In the genomic region with DNA sequence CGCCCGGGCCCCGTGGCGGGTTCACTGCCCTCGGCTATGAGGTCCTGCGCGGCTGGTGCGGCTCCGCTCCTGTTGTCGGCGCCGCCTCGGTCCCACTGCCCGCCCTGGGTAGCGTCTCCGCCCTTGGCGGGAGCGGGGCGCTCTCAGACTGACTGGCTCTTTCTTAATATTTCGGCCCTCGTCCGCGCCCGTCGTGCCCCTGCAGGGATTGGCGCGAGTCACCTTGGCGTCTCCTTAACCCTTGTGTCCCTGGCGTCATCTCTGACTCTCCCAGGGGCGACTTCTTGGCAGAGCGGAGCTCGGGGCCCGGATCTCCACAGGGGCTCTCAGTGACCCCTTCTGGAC, we compare ENCODE assay signal across 8 cellular contexts. TPM values are rescaled to one million over a fixed set of nuclear protein-coding genes. Genes with fewer than 3 reads are reported as not detected.
DNase-seq lines count a peak whose midpoint lies in the region; ATAC-seq and TF ChIP-seq lines count a peak whose summit lies in the region.

No MANE protein-coding gene starts in this region.

- TF ChIP-seq POLR2A in ovary (IDR thresholded peaks at IDR 0.05), result no peak

- H3K4me1 ChIP-seq in ovary (ENCODE audit: insufficient read depth), result peaks cover 21% of the 10 kb centered on the region

- H3K27me3 ChIP-seq in ovary, result no peaks in the 10 kb centered on the region

- H3K4me3 ChIP-seq in fibroblast of mammary gland (ENCODE audit: control insufficient read depth, low read depth, low read length), result peak overlapping the region; percentile 75
- H3K4me3 ChIP-seq in ovary, result peak overlapping the region; percentile 77

- H3K9me3 ChIP-seq in ovary, result no peaks in the 10 kb centered on the region

- no peak for TF ChIP-seq EP300 in ovary (IDR thresholded peaks at IDR 0.05)

- peak; percentile 22 to 45 for DNase-seq in stimulated activated CD4-positive, alpha-beta T cell treated with anti-CD3 and anti-CD28 coated beads, Interleukin-1b, Interleukin-23, amount 100 ng/mL, for 4 hours (ENCODE audit: low read depth in 2 of 2)
- DNase-seq in stimulated activated CD4-positive, alpha-beta T cell treated with anti-CD3 and anti-CD28 coated beads, Interleukin-15, amount 100 ng/mL, for 24 hours, result no peak
- peak; percentile 50 for DNase-seq in activated CD8-positive, alpha-beta memory T cell treated with anti-CD3 and anti-CD28 coated beads, Interleukin-2, amount 50 U/mL, for 4 hours
- DNase-seq in fibroblast of mammary gland (ENCODE audit: low read depth), result peak; percentile 21
- peak in 4 of 5 donors; percentile 47 to 70 (median 64) for DNase-seq in ovary
- no peak for DNase-seq in NCI-H1436 treated with DMSO at 0.1 percent for 48 hours (lab: John Stamatoyannopoulos, UW)
- no peak for DNase-seq in COLO829 (ENCODE audit: low spot score)

- no peak for ATAC-seq in HG02938 (IDR thresholded peaks at IDR 0.05; ENCODE audit: unreplicated experiment)

- H3K36me3 ChIP-seq in ovary, result no peaks in the 10 kb centered on the region

- WGBS in ovary, 3 donors, result 0 to 1% (median 1%) methylated on average over 30 to 33 of the region's 33 CpGs

- intact Hi-C loops in ovary (cut with DNase I), result loop anchor here in 1 of 4 donors (5.0 kb wide), 1 partner anchor 47 kb away; no protein-coding TSS in a partner anchor

- H3K27ac ChIP-seq in ovary, result peak overlapping the region; percentile 94 to 100

- TF ChIP-seq CTCF in fibroblast of mammary gland (conservative IDR thresholded peaks at IDR 0.05; ENCODE audit: control insufficient read depth, insufficient read depth, low read depth, low read length) (no peak), ovary (IDR thresholded peaks at IDR 0.05) (no peak)

RNA-seq across cellular contexts. Expression of gene PTMA, which starts 1.3 kb away (rescaled TPM):
- total RNA-seq in ovary, result 1,000 to 10,000 TPM in 2 of 7 donors, 100 to 1,000 TPM in 5; 755 to 1,301 (median 902) TPM
- polyA plus RNA-seq in ovary, result 1,000 to 10,000 TPM; 1,827 to 1,991 TPM

Comparison
In these comparisons a context has a peak if more than half of its experiments do, and no peak if none do; other contexts are left out.
1. DNase-seq: peak in stimulated activated CD4-positive, alpha-beta T cell treated with anti-CD3 and anti-CD28 coated beads, Interleukin-1b, Interleukin-23, amount 100 ng/mL, for 4 hours (2 of 2), activated CD8-positive, alpha-beta memory T cell treated with anti-CD3 and anti-CD28 coated beads, Interleukin-2, amount 50 U/mL, for 4 hours (single experiment), fibroblast of mammary gland (single experiment) and ovary (4 of 5); none in stimulated activated CD4-positive, alpha-beta T cell treated with anti-CD3 and anti-CD28 coated beads, Interleukin-15, amount 100 ng/mL, for 24 hours (single experiment), NCI-H1436 treated with DMSO at 0.1 percent for 48 hours (single experiment) and COLO829 (single experiment).